1 cellular context compared by ENCODE assay signal in genomic region chr14:36955967-36956366, GRCh38.
A peak's percentile ranks its signal among the peaks of the same experiment; 100 is the strongest.
TF ChIP-seq lines count a peak whose summit lies in the region.

No MANE protein-coding gene starts in this region.

TF ChIP-seq in HEK293, 187 proteins besides CTCF, POLR2A, EP300 and RAD21 (continued from another document):
- TF ChIP-seq ZNF223 (tag by site-specific recombination; IDR thresholded peaks at IDR 0.05) (no peak), ZNF423 (tag by site-specific recombination; IDR thresholded peaks at IDR 0.05) (peak; percentile 88), ZNF776 (tag by site-specific recombination; IDR thresholded peaks at IDR 0.05; ENCODE audit: borderline replicate concordance) (no peak), TCF7L2 (IDR thresholded peaks at IDR 0.05; ENCODE audit: borderline replicate concordance, low read depth, low read length) (no peak), SCRT1 (tag by site-specific recombination; IDR thresholded peaks at IDR 0.05; ENCODE audit: borderline replicate concordance) (peak; percentile 48; the same call in 1 of the 2 replicates), ZNF292 (tag by site-specific recombination; IDR thresholded peaks at IDR 0.05; ENCODE audit: borderline replicate concordance, low read depth) (no peak), OVOL3 (tag by site-specific recombination; IDR thresholded peaks at IDR 0.05) (peak; percentile 75; the same call in 1 of the 2 replicates), ZNF664 (tag by site-specific recombination; IDR thresholded peaks at IDR 0.05) (peak; percentile 55; the same call in 1 of the 2 replicates), ZNF18 (tag by site-specific recombination; IDR thresholded peaks at IDR 0.05) (peak; percentile 78), GLI2 (tag by site-specific recombination; IDR thresholded peaks at IDR 0.05; ENCODE audit: borderline replicate concordance, low read depth) (peak; percentile 89; the same call in 1 of the 2 replicates), ZEB2 (tag by site-specific recombination; IDR thresholded peaks at IDR 0.05) (peak; percentile 57; the same call in 1 of the 2 replicates), ZNF114 (tag by site-specific recombination; IDR thresholded peaks at IDR 0.05) (no peak), ZNF629 (tag by site-specific recombination; IDR thresholded peaks at IDR 0.05) (peak; percentile 46), ZNF549 (tag by site-specific recombination; IDR thresholded peaks at IDR 0.05) (no peak), GLIS1 (tag by site-specific recombination; IDR thresholded peaks at IDR 0.05) (peak; percentile 66)
TF ChIP-seq in HEK293: peak in this region for 39.
